In the genomic region with DNA sequence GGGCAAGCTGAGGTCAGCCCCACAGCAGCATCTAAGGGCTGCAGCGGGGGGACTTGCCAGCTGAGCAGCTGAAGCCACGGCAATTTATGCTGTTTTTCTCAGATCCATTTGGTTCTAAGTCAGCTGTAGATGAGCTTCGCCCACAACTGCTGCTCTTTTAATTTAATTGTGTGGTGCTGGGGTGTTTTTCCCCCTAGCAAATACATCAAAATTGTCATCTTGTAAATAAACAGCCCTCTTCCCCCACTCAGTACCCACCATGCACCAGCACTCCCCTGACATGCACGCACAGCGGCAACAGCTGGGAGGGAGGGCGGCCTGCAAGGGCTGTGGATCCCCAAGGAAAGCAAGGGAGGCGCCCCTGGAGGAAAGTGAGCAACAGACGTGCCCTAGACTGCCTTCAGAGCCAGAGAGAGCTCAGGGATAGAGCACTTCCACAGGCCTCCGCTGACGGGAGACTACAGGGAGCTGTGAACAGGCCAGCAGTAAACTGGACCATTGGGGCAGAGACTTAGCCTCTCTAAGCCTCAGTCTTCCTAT, we compare ENCODE assay signal across 23 cellular contexts.
DNase-seq lines count a peak whose midpoint lies in the region; ATAC-seq and TF ChIP-seq lines count a peak whose summit lies in the region.
"Had no signal": no experiment of that assay in that cellular context is flagged by ENCODE, and none has a peak within 500 bp of the region (broad histone marks: within the 10 kb centered on the region; RNA-seq: fewer than 3 reads in every experiment).

No MANE protein-coding gene starts in this region.

- no peaks in the 10 kb centered on the region for H4K20me1 ChIP-seq in H9 (ENCODE audit: control insufficient read depth, insufficient read depth, insufficient read length)

- H3T11ph ChIP-seq in H9 (ENCODE audit: low read length): no peak overlapping the region

- H3K23me2 ChIP-seq in H9 (ENCODE audit: insufficient read length, low read depth, low read length, poor library complexity, severe bottlenecking): no peaks in the 10 kb centered on the region

- H3K9me3 ChIP-seq in H9 (ENCODE audit: control insufficient read depth, low read depth, low read length) (no peaks in the 10 kb centered on the region), iPS DF 6.9 (ENCODE audit: control insufficient read depth, insufficient read depth, low read length) (no peaks in the 10 kb centered on the region), neuronal stem cell (replicated peaks in 1 of 2; ENCODE audit: control insufficient read depth in 2 of 2, insufficient read depth in 1 of 2, low read depth in 1 of 2, low read length in 2 of 2) (peaks cover 0 to 4% of the 10 kb centered on the region in 2 donors)

- H3K23ac ChIP-seq in H9 (ENCODE audit: insufficient read length, low read depth, low read length) (no peak overlapping the region), neuronal stem cell (ENCODE audit: low read depth, low read length, poor library complexity) (no peak overlapping the region)

- no peak overlapping the region for H4K91ac ChIP-seq in H9 (ENCODE audit: insufficient read length, low read depth, low read length)
- H4K91ac ChIP-seq in neuronal stem cell (ENCODE audit: low read depth, low read length, poor library complexity): no peak overlapping the region

- H3K27me3 Mint-ChIP-seq in H9 (ENCODE audit: low read depth): peaks cover 9% of the 10 kb centered on the region
- H3K27me3 Mint-ChIP-seq in effector memory CD8-positive, alpha-beta T cell: peaks cover 49 to 89% of the 10 kb centered on the region in 2 donors

- H3K4ac ChIP-seq in H9 (ENCODE audit: low read depth, low read length): no peak overlapping the region
- H3K4ac ChIP-seq in neuronal stem cell (ENCODE audit: low read length): no peak overlapping the region

- H3K4me3 Mint-ChIP-seq in H9: no peak overlapping the region
- H3K4me3 Mint-ChIP-seq in effector memory CD8-positive, alpha-beta T cell: no peak overlapping the region
- H3K4me3 Mint-ChIP-seq: CD8-positive, alpha-beta T cell had no signal

- H2BK20ac ChIP-seq in H9 (ENCODE audit: low read depth, low read length, poor library complexity, severe bottlenecking): no peak overlapping the region

- H3K9ac ChIP-seq in H9 (ENCODE audit: extremely low read depth, insufficient read length, low read length) (no peak overlapping the region), neuronal stem cell (ENCODE audit: low read depth, low read length, poor library complexity) (no peak overlapping the region)

- H3K4me1 ChIP-seq in H9 (ENCODE audit: insufficient read depth, low read length) (no peaks in the 10 kb centered on the region), iPS DF 6.9 (ENCODE audit: control insufficient read depth, insufficient read depth, low read length) (no peaks in the 10 kb centered on the region), neuronal stem cell (ENCODE audit: control insufficient read depth in 2 of 2, insufficient read depth in 1 of 2, low read depth in 1 of 2, low read length in 2 of 2) (no peaks in the 10 kb centered on the region)

- H3K36me3 Mint-ChIP-seq in H9 (ENCODE audit: insufficient read depth in 1 of 3, low read depth in 3 of 3): peaks cover 0 to 11% (median 2%) of the 10 kb centered on the region in 3 experiments; a peak in 4 of 7 replicates
- H3K36me3 Mint-ChIP-seq in effector memory CD8-positive, alpha-beta T cell (ENCODE audit: insufficient read depth): no peaks in the 10 kb centered on the region
- H3K36me3 Mint-ChIP-seq: CD8-positive, alpha-beta T cell had no signal

- H3K4me3 ChIP-seq in iPS DF 6.9 (ENCODE audit: low read length) (no peak overlapping the region), neuronal stem cell (ENCODE audit: low read length in 2 of 2) (no peak overlapping the region)

- H3K18ac ChIP-seq in H9 (ENCODE audit: insufficient read length, low read depth, low read length) (no peak overlapping the region), neuronal stem cell (ENCODE audit: low read length) (peak overlapping the region; percentile 60)

- H2BK120ac ChIP-seq in H9 (ENCODE audit: low read depth, low read length, poor library complexity, severe bottlenecking) (no peak overlapping the region), neuronal stem cell (ENCODE audit: low read depth, low read length) (no peak overlapping the region)

- H3K14ac ChIP-seq in H9 (ENCODE audit: insufficient read depth, low read length) (no peak overlapping the region), neuronal stem cell (ENCODE audit: low read length) (no peak overlapping the region)

- peaks cover 5 to 10% of the 10 kb centered on the region in 2 experiments; a peak in 4 of 5 replicates for H3K9me3 Mint-ChIP-seq in H9
- no peaks in the 10 kb centered on the region for H3K9me3 Mint-ChIP-seq in effector memory CD8-positive, alpha-beta T cell
- H3K9me3 Mint-ChIP-seq: CD8-positive, alpha-beta T cell had no signal

- H3K36me3 ChIP-seq in iPS DF 6.9 (ENCODE audit: control insufficient read depth, insufficient read depth, low read length) (no peaks in the 10 kb centered on the region), neuronal stem cell (replicated peaks in 1 of 2; ENCODE audit: control insufficient read depth in 2 of 2, insufficient read depth in 2 of 2, low read length in 2 of 2) (no peaks in the 10 kb centered on the region)

- H4K8ac ChIP-seq in H9 (replicated peaks; ENCODE audit: insufficient read length, low read depth, low read length): no peak overlapping the region
- no peak overlapping the region for H4K8ac ChIP-seq in neuronal stem cell (ENCODE audit: low read depth, low read length)

- H3K79me1 ChIP-seq in H9 (ENCODE audit: insufficient read depth, low read depth, low read length, poor library complexity, severe bottlenecking) (no peaks in the 10 kb centered on the region), neuronal stem cell (ENCODE audit: low read depth, low read length) (no peaks in the 10 kb centered on the region)

- H3K27ac ChIP-seq in H9 (ENCODE audit: insufficient read length, low read depth, low read length) (no peak overlapping the region), iPS DF 6.9 (ENCODE audit: low read length) (no peak overlapping the region), neuronal stem cell (replicated peaks; ENCODE audit: low read length) (no peak overlapping the region)

- H3K27ac Mint-ChIP-seq in H9: peak overlapping the region; percentile 19 to 67 (median 54); a peak in 3 of 7 replicates
- H3K27ac Mint-ChIP-seq in effector memory CD8-positive, alpha-beta T cell: no peak overlapping the region
- H3K27ac Mint-ChIP-seq: CD8-positive, alpha-beta T cell had no signal

- no peak for TF ChIP-seq CTCF in H9 (conservative IDR thresholded peaks at IDR 0.05)

- H2AK5ac ChIP-seq in H9 (ENCODE audit: insufficient read length, low read length) (no peak overlapping the region), neuronal stem cell (ENCODE audit: low read depth, low read length) (no peak overlapping the region)

- no peak for ATAC-seq in effector memory CD8-positive, alpha-beta T cell (replicated peaks)
- no peak for ATAC-seq in left colon
- ATAC-seq: CD8-positive, alpha-beta T cell; Panc1; SK-N-SH treated with all-trans-retinoic acid at 6 μM for 48 hours had no signal

- H3K4me2 ChIP-seq in H9 (ENCODE audit: insufficient read depth, insufficient read length, low read length) (no peak overlapping the region), neuronal stem cell (ENCODE audit: insufficient read depth, low read length, poor library complexity, severe bottlenecking) (no peak overlapping the region)

- intact Hi-C loops in left colon (cut with DNase I, micrococcal nuclease): no loop called here

- H3K79me2 ChIP-seq in H9 (ENCODE audit: insufficient read depth, low read length): no peaks in the 10 kb centered on the region

- peak; percentile 58 for DNase-seq in H9
- DNase-seq in SK-N-DZ (ENCODE audit: low spot score): peak; percentile 15
- peak; percentile 4 for DNase-seq in iPS DF 6.9 (ENCODE audit: low read depth, low spot score)
- no peak for DNase-seq in neuronal stem cell (ENCODE audit: low spot score)
- DNase-seq in putamen (ENCODE audit: low spot score): no peak
- no peak for DNase-seq in effector memory CD8-positive, alpha-beta T cell
- no peak for DNase-seq in left colon
- no peak for DNase-seq in GM19238 (ENCODE audit: insufficient read length, low spot score)
- DNase-seq: AML-193; C1 segment of cervical spinal cord; CD8-positive, alpha-beta T cell; DMS153; Karpas-422; MV-4-11; NCI-H1105 treated with DMSO at 0.1 percent for 48 hours; NCI-H187; NCI-H226; NCI-H510A treated with DMSO at 0.1 percent for 48 hours; NCI-H774; NK-92 treated with Interleukin-12 subunit alpha and Interleukin-12 subunit beta, amount 100 ng/mL, for 24 hours; SIG-M5 had no signal

- no peak overlapping the region for H3K56ac ChIP-seq in H9 (ENCODE audit: insufficient read length, low read depth, low read length)

- H2BK12ac ChIP-seq in H9 (ENCODE audit: insufficient read length, low read depth, low read length) (no peak overlapping the region), neuronal stem cell (ENCODE audit: low read length) (no peak overlapping the region)

- no peak overlapping the region for H4K5ac ChIP-seq in H9 (ENCODE audit: insufficient read length, low read depth, low read length)

- H2AFZ ChIP-seq in H9 (ENCODE audit: low read length) (no peak overlapping the region), neuronal stem cell (ENCODE audit: low read length) (no peak overlapping the region)

- H3K4me1 Mint-ChIP-seq in H9: peaks cover 2 to 17% of the 10 kb centered on the region in 2 experiments
- peaks cover 0 to 2% of the 10 kb centered on the region in 2 donors for H3K4me1 Mint-ChIP-seq in effector memory CD8-positive, alpha-beta T cell (ENCODE audit: low read depth in 2 of 2)

- no peak overlapping the region for H2BK5ac ChIP-seq in H9 (ENCODE audit: insufficient read length, low read length)
- H2BK5ac ChIP-seq in neuronal stem cell (ENCODE audit: low read length): no peak overlapping the region

- H3K27me3 ChIP-seq in H9 (ENCODE audit: insufficient read depth, low read length) (no peaks in the 10 kb centered on the region), iPS DF 6.9 (ENCODE audit: control insufficient read depth, insufficient read depth, low read length) (no peaks in the 10 kb centered on the region), neuronal stem cell (ENCODE audit: control insufficient read depth in 3 of 3, insufficient read depth in 3 of 3, low read depth in 1 of 3, low read length in 3 of 3) (peaks cover 0 to 3% (median 0%) of the 10 kb centered on the region in 3 experiments)

- WGBS in H9 (ENCODE audit: extremely low coverage, insufficient read length, low lambda C conversion rate): no CpG with 5 or more reads among the region's 10 CpGs
- WGBS in iPS DF 6.9 (ENCODE audit: insufficient coverage, insufficient read length): no CpG with 5 or more reads among the region's 10 CpGs
- no CpG with 5 or more reads among the region's 10 CpGs for WGBS in neuronal stem cell (ENCODE audit: extremely low coverage in 2 of 2, insufficient read length in 2 of 2, insufficient replicate concordance in 1 of 2), 2 donors

- H2BK15ac ChIP-seq in H9 (ENCODE audit: low read depth, low read length): no peak overlapping the region
- no peak overlapping the region for H2BK15ac ChIP-seq in neuronal stem cell (ENCODE audit: low read length)

Comparison
In these comparisons a context has a peak if more than half of its experiments do, and no peak if none do; other contexts are left out.
1. DNase-seq: peak in H9 (single experiment), SK-N-DZ (single experiment) and iPS DF 6.9 (single experiment); none in neuronal stem cell (single experiment), putamen (single experiment), effector memory CD8-positive, alpha-beta T cell (0 of 3), left colon (0 of 2) and GM19238 (single experiment).
2. H3K27ac Mint-ChIP-seq: peak in H9 (3 of 3); none in effector memory CD8-positive, alpha-beta T cell (0 of 2).